8 cellular contexts compared by ENCODE assay signal in genomic region chr9:127980706-127981558, GRCh38. TPM values are rescaled to one million over a fixed set of nuclear protein-coding genes. Genes with fewer than 3 reads are reported as not detected.
DNase-seq lines count a peak whose midpoint lies in the region; TF ChIP-seq lines count a peak whose summit lies in the region.

EEIG1 (minus strand) TSS chr9:127980989; CDS start chr9:127980137, 852 bp downstream.

- H3K27me3 ChIP-seq in GM06990 (replicated peaks; ENCODE audit: control insufficient read depth, insufficient read depth, low read length): no peaks in the 10 kb centered on the region
- H3K27me3 ChIP-seq in SK-N-SH (ENCODE audit: insufficient read depth): no peaks in the 10 kb centered on the region

- H2AFZ ChIP-seq in SK-N-SH (ENCODE audit: low read depth): peak within 1 kb of the TSS; percentile 98

- H3K4me2 ChIP-seq in SK-N-SH: peak within 1 kb of the TSS; percentile 98

- POLR2A ChIA-PET in SK-N-SH (lab: Yijun Ruan, JAX): interaction anchor here (0.6 to 2.0 kb wide), 8 partner anchors 12 to 66 kb away, joined by 3 to 6 read pairs (median 4); no protein-coding TSS in a partner anchor

- H3K36me3 ChIP-seq in GM06990 (ENCODE audit: control insufficient read depth, insufficient read depth, low read length) (peaks cover 2% of the 10 kb centered on the region), SK-N-SH (replicated peaks in 1 of 2; ENCODE audit: control insufficient read depth in 1 of 2, insufficient read depth in 2 of 2, low read length in 1 of 2) (no peaks in the 10 kb centered on the region)

- 2% methylated on average over 16 of the region's 93 CpGs for WGBS in SK-N-SH (ENCODE audit: low lambda C conversion rate)

- no peak for TF ChIP-seq RAD21 in SK-N-SH (IDR thresholded peaks at IDR 0.05; ENCODE audit: low read length)

- no peaks in the 10 kb centered on the region for H3K9me3 Mint-ChIP-seq in HFFc6
- H3K9me3 Mint-ChIP-seq in activated naive CD4-positive, alpha-beta T cell treated with anti-CD3 and anti-CD28 coated beads, Interleukin-2, amount 10 ng/mL, durations not matched to agents 7 days and 5 days: no peaks in the 10 kb centered on the region

- no peaks in the 10 kb centered on the region for H3F3A ChIP-seq in SK-N-SH (replicated peaks; ENCODE audit: insufficient read depth)

- CTCF ChIA-PET in SK-N-SH (lab: Yijun Ruan, JAX): interaction anchor here (1.0 to 6.2 kb wide), 14 partner anchors 10 to 137 kb away, joined by 3 to 60 read pairs (median 4); partner anchors contain the start of gene PIP5KL1
- CTCF ChIA-PET in activated naive CD4-positive, alpha-beta T cell treated with anti-CD3 and anti-CD28 coated beads, Interleukin-2, amount 10 ng/mL, durations not matched to agents 7 days and 5 days (lab: Charles Lee): interaction anchor here (0.6 to 19.7 kb wide), 11 partner anchors 8 to 53 kb away, joined by 3 to 159 read pairs (median 4); no protein-coding TSS in a partner anchor

- peak within 1 kb of the TSS; percentile 83 for H3K4me3 ChIP-seq in GM06990 (replicated peaks; ENCODE audit: low read depth, low read length)
- H3K4me3 ChIP-seq in SK-N-SH (ENCODE audit: low read depth in 2 of 2, low read length in 1 of 2): peak within 1 kb of the TSS; percentile 72 to 96

- peaks cover 43% of the 10 kb centered on the region for H4K20me1 ChIP-seq in SK-N-SH (ENCODE audit: insufficient read depth)

- no peaks in the 10 kb centered on the region; the same call in 1 of the 2 replicates for H3K27me3 Mint-ChIP-seq in HFFc6 (ENCODE audit: insufficient read depth)
- no peaks in the 10 kb centered on the region for H3K27me3 Mint-ChIP-seq in activated naive CD4-positive, alpha-beta T cell treated with anti-CD3 and anti-CD28 coated beads, Interleukin-2, amount 10 ng/mL, durations not matched to agents 7 days and 5 days

- peaks cover 16 to 39% of the 10 kb centered on the region in 2 experiments; a peak in 3 of 4 replicates for H3K4me1 ChIP-seq in SK-N-SH (ENCODE audit: control insufficient read depth in 1 of 2, insufficient read depth in 2 of 2, low read depth in 1 of 2, low read length in 1 of 2)

- peak within 1 kb of the TSS; percentile 79 for H3K9ac ChIP-seq in SK-N-SH

- H3K9me3 ChIP-seq in SK-N-SH: no peaks in the 10 kb centered on the region

- no peaks in the 10 kb centered on the region for H3K36me3 Mint-ChIP-seq in HFFc6 (ENCODE audit: low read depth)
- peaks cover 39% of the 10 kb centered on the region for H3K36me3 Mint-ChIP-seq in activated naive CD4-positive, alpha-beta T cell treated with anti-CD3 and anti-CD28 coated beads, Interleukin-2, amount 10 ng/mL, durations not matched to agents 7 days and 5 days

- no peaks in the 10 kb centered on the region for H3K9me2 ChIP-seq in SK-N-SH

- H3K79me2 ChIP-seq in SK-N-SH (ENCODE audit: insufficient read depth): peaks cover 46% of the 10 kb centered on the region

- peaks cover 33% of the 10 kb centered on the region for H3K4me1 Mint-ChIP-seq in HFFc6 (ENCODE audit: low read depth)
- peaks cover 46% of the 10 kb centered on the region for H3K4me1 Mint-ChIP-seq in activated naive CD4-positive, alpha-beta T cell treated with anti-CD3 and anti-CD28 coated beads, Interleukin-2, amount 10 ng/mL, durations not matched to agents 7 days and 5 days

- TF ChIP-seq CTCF in GM06990 (IDR thresholded peaks at IDR 0.05; ENCODE audit: insufficient read depth, low read length, poor library complexity, severe bottlenecking) (no peak), HFFc6 (IDR thresholded peaks at IDR 0.05) (no peak), SK-N-SH (IDR thresholded peaks at IDR 0.05) (no peak)

- peak within 1 kb of the TSS; percentile 97 for H3K4me3 Mint-ChIP-seq in HFFc6
- peak within 1 kb of the TSS; percentile 94 for H3K4me3 Mint-ChIP-seq in activated naive CD4-positive, alpha-beta T cell treated with anti-CD3 and anti-CD28 coated beads, Interleukin-2, amount 10 ng/mL, durations not matched to agents 7 days and 5 days

- DNase-seq in GM06990 (ENCODE audit: extremely low read depth, insufficient read length) (peak; percentile 96), HFFc6 (peak; percentile 87), NCI-H1048 (lab: John Stamatoyannopoulos, UW) (peak; percentile 84), SK-N-SH (peak; percentile 98), germinal center (ENCODE audit: low spot score) (peak; percentile 96), nucleus accumbens (lab: John Stamatoyannopoulos, UW) (peak; percentile 68 to 98 (median 94)), superior temporal gyrus (ENCODE audit: extremely low spot score) (peak; percentile 94)
- DNase-seq in activated naive CD4-positive, alpha-beta T cell treated with anti-CD3 and anti-CD28 coated beads, Interleukin-2, amount 10 ng/mL, durations not matched to agents 7 days and 5 days: peak; percentile 98

- peak within 1 kb of the TSS; percentile 77 to 81 for H3K27ac ChIP-seq in SK-N-SH (ENCODE audit: low read depth in 2 of 2, low read length in 1 of 2)

- H3K27ac Mint-ChIP-seq in HFFc6: peak within 1 kb of the TSS; percentile 94
- H3K27ac Mint-ChIP-seq in activated naive CD4-positive, alpha-beta T cell treated with anti-CD3 and anti-CD28 coated beads, Interleukin-2, amount 10 ng/mL, durations not matched to agents 7 days and 5 days: peak within 1 kb of the TSS; percentile 97

- no peak for TF ChIP-seq EP300 in SK-N-SH (IDR thresholded peaks at IDR 0.05; ENCODE audit: borderline replicate concordance in 1 of 2, low read depth in 1 of 2, low read length in 1 of 2)

TF ChIP-seq in SK-N-SH, 30 proteins besides CTCF, POLR2A, EP300 and RAD21 (continues in another document):
- TF ChIP-seq SIN3A (IDR thresholded peaks at IDR 0.05; ENCODE audit: borderline replicate concordance, low read depth, low read length) (peak; percentile 42; the same call in 1 of the 2 replicates), ZBTB33 (IDR thresholded peaks at IDR 0.05; ENCODE audit: borderline replicate concordance, low read depth) (no peak), NFIC (IDR thresholded peaks at IDR 0.05; ENCODE audit: borderline replicate concordance) (no peak), YY1 (IDR thresholded peaks at IDR 0.05; ENCODE audit: low read depth) (no peak), RFX5 (IDR thresholded peaks at IDR 0.05; ENCODE audit: low read length) (0 out of 2 replicates have a peak, but pooled peaks have one; percentile 25), JUND (IDR thresholded peaks at IDR 0.05) (no peak), MEF2A (IDR thresholded peaks at IDR 0.05; ENCODE audit: borderline replicate concordance, low read depth) (no peak), MAX (IDR thresholded peaks at IDR 0.05; ENCODE audit: low read depth) (no peak), USF1 (IDR thresholded peaks at IDR 0.05; ENCODE audit: borderline replicate concordance, low read depth) (no peak), FOSL2 (IDR thresholded peaks at IDR 0.05; ENCODE audit: borderline replicate concordance, low read depth) (no peak), FOXJ3 (CRISPR knock-in tag; IDR thresholded peaks at IDR 0.05) (no peak), POLR2AphosphoS5 (IDR thresholded peaks at IDR 0.05; ENCODE audit: low read depth, low read length) (peak; percentile 63), NRF1 (IDR thresholded peaks at IDR 0.05; ENCODE audit: low read depth, low read length) (peak; percentile 77)

RNA-seq across cellular contexts. Expression of gene EEIG1, which starts in this region (rescaled TPM):
- 10 to 100 TPM; 26.7 to 35.4 (median 29.3) TPM for total RNA-seq in HFFc6 (2021; fragmentation: NEBNext Ultra II Directional; extraction: Animal tissue kit (Norgen Biotek cat#: 25700))
- polyA plus RNA-seq in SK-N-SH (2012; rRNA removed): 17.9 and 26.2 TPM in 2 replicates
- 15.9 and 18.6 TPM in 2 replicates for polyA plus RNA-seq in SK-N-SH (2012; cell fraction: cytosol; rRNA removed)
- 32.9 and 55.0 TPM in 2 replicates for polyA plus RNA-seq in SK-N-SH (2012; cell fraction: nucleus; rRNA removed)

Comparison
In these comparisons a context has a peak if more than half of its experiments do, and no peak if none do; other contexts are left out.
1. Peak in every context shown above with its lines: DNase-seq, H3K4me3 ChIP-seq and H3K27ac ChIP-seq.